ENCODE assay signal across 4 cellular contexts in the genomic region with DNA sequence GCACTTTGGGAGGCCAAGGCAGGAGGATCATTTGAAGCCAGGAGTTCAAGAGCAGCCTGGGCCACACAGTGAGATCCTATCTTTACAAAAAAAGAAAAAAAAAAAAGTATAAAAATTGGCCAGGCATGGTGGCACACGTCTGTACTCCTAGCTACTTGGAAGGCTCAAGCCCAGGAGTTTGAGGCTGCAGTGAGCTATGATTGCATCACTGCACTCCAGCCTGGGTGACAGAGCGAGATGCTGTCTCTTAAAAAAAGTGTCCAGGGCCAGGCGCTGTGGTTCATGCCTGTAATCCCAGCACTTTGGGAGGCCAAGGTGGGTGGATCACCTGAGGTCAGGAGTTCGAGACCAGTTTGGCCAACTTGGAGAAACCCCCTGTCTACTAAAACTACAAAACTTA. TPM values are rescaled to one million over a fixed set of nuclear protein-coding genes. Genes with fewer than 3 reads are reported as not detected.
"Had no signal": no experiment of that assay in that cellular context is flagged by ENCODE, and none has a peak within 500 bp of the region (broad histone marks: within the 10 kb centered on the region; RNA-seq: fewer than 3 reads in every experiment).

No MANE protein-coding gene starts in this region.

RNA-seq across cellular contexts. Expression of gene NWD1, which starts 45.8 kb away (rescaled TPM):
- total RNA-seq: LHCN-M2, Right ventricle myocardium superior, SJSA1 had no signal
- polyA plus RNA-seq: SK-N-SH had no signal
